8 cellular contexts compared by ENCODE assay signal in genomic region chr19:43624933-43625332, GRCh38. TPM values are rescaled to one million over a fixed set of nuclear protein-coding genes. Genes with fewer than 3 reads are reported as not detected.
DNase-seq lines count a peak whose midpoint lies in the region; ATAC-seq and TF ChIP-seq lines count a peak whose summit lies in the region.

No MANE protein-coding gene starts in this region.

- H3K18ac ChIP-seq in mesenchymal stem cell (ENCODE audit: low read depth in 1 of 2, low read length in 2 of 2), result no peak overlapping the region

- TF ChIP-seq POLR2A in stomach (IDR thresholded peaks at IDR 0.05), result no peak

- peaks cover 11% of the 10 kb centered on the region for H3K4me1 ChIP-seq in DND-41 (ENCODE audit: insufficient read depth, low read length)
- H3K4me1 ChIP-seq in mesenchymal stem cell (ENCODE audit: control insufficient read depth, insufficient read depth, low read depth, low read length), result peaks cover 6% of the 10 kb centered on the region
- peaks cover 0 to 21% (median 12%) of the 10 kb centered on the region in 4 donors for H3K4me1 ChIP-seq in stomach

- no peak for TF ChIP-seq EP300 in stomach (IDR thresholded peaks at IDR 0.05)

- H3K4ac ChIP-seq in mesenchymal stem cell (ENCODE audit: low read depth in 1 of 2, low read length in 2 of 2), result no peak overlapping the region

- no peak overlapping the region for H2BK12ac ChIP-seq in mesenchymal stem cell (ENCODE audit: low read length in 2 of 2)

- no peaks in the 10 kb centered on the region for H4K20me1 ChIP-seq in DND-41 (ENCODE audit: insufficient read depth, low read length)

- H3K27ac Mint-ChIP-seq in activated naive CD8-positive, alpha-beta T cell treated with anti-CD3 and anti-CD28 coated beads for 36 hours, result no peak overlapping the region

- peaks cover 22% of the 10 kb centered on the region for H3K4me1 Mint-ChIP-seq in activated naive CD8-positive, alpha-beta T cell treated with anti-CD3 and anti-CD28 coated beads for 36 hours

- no peak overlapping the region for H2AK5ac ChIP-seq in mesenchymal stem cell (ENCODE audit: low read length, severe bottlenecking)

- H3K4me3 Mint-ChIP-seq in activated naive CD8-positive, alpha-beta T cell treated with anti-CD3 and anti-CD28 coated beads for 36 hours, result no peak overlapping the region

- no peak overlapping the region for H3K27ac ChIP-seq in DND-41 (ENCODE audit: low read length)
- no peak overlapping the region for H3K27ac ChIP-seq in mesenchymal stem cell (ENCODE audit: low read length, poor library complexity, severe bottlenecking)
- H3K27ac ChIP-seq in stomach, result no peak overlapping the region

- H3K27me3 Mint-ChIP-seq in activated naive CD8-positive, alpha-beta T cell treated with anti-CD3 and anti-CD28 coated beads for 36 hours, result peaks cover 17% of the 10 kb centered on the region

- intact Hi-C loops in stomach (cut with DNase I; ENCODE audit: low total_unique reads), result no loop called here

- H2BK120ac ChIP-seq in mesenchymal stem cell (ENCODE audit: low read depth, low read length), result no peak overlapping the region

- H2BK15ac ChIP-seq in mesenchymal stem cell (ENCODE audit: low read depth, poor library complexity, severe bottlenecking), result no peak overlapping the region

- 0 out of 2 replicates have a peak, but pooled peaks cover 3% of the 10 kb centered on the region for H3K79me2 ChIP-seq in DND-41 (ENCODE audit: insufficient read depth, low read length)

- H3K79me1 ChIP-seq in mesenchymal stem cell (replicated peaks; ENCODE audit: low read length, poor library complexity, severe bottlenecking), result peaks cover 25% of the 10 kb centered on the region

- peak; percentile 53 for ATAC-seq in DND-41 (ENCODE audit: insufficient read depth, low read depth)
- ATAC-seq in GM18867 (IDR thresholded peaks at IDR 0.05; ENCODE audit: unreplicated experiment), result no peak

- H3K36me3 ChIP-seq in DND-41 (ENCODE audit: insufficient read depth, low read length) (no peaks in the 10 kb centered on the region), mesenchymal stem cell (ENCODE audit: control insufficient read depth in 1 of 2, insufficient read depth in 2 of 2, low read depth in 1 of 2, low read length in 2 of 2) (peaks cover 0 to 45% of the 10 kb centered on the region in 2 experiments), stomach (no peaks in the 10 kb centered on the region)

- H3K14ac ChIP-seq in mesenchymal stem cell (ENCODE audit: low read length in 2 of 2), result no peak overlapping the region

- H3K4me2 ChIP-seq in DND-41 (ENCODE audit: insufficient read depth, low read length), result no peak overlapping the region
- H3K4me2 ChIP-seq in mesenchymal stem cell (ENCODE audit: low read length, poor library complexity, severe bottlenecking), result no peak overlapping the region

- 20% methylated on average over 30 of the region's 30 CpGs for WGBS in mesenchymal stem cell
- 22 to 37% (median 33%) methylated on average over 15 to 30 of the region's 30 CpGs for WGBS in stomach, 5 donors

- H3K9ac ChIP-seq in DND-41 (ENCODE audit: low read depth, low read length), result no peak overlapping the region
- no peak overlapping the region for H3K9ac ChIP-seq in mesenchymal stem cell (ENCODE audit: low read length)

- no peaks in the 10 kb centered on the region for H3K27me3 ChIP-seq in DND-41 (ENCODE audit: insufficient read depth, low read length, poor library complexity)
- peaks cover 0 to 14% of the 10 kb centered on the region in 2 experiments for H3K27me3 ChIP-seq in mesenchymal stem cell (ENCODE audit: control insufficient read depth in 1 of 2, insufficient read depth in 1 of 2, low read length in 2 of 2)
- no peaks in the 10 kb centered on the region for H3K27me3 ChIP-seq in stomach

- peak; percentile 74 for DNase-seq in DND-41
- DNase-seq in T-helper 1 cell, result peak; percentile 75 to 86 (median 83)
- peak; percentile 84 for DNase-seq in activated naive CD8-positive, alpha-beta T cell treated with anti-CD3 and anti-CD28 coated beads for 36 hours
- DNase-seq in mesenchymal stem cell, result peak; percentile 37
- peak; percentile 70 for DNase-seq in stomach
- no peak for DNase-seq in H4 (ENCODE audit: low spot score)
- DNase-seq in NCI-H69 (lab: John Stamatoyannopoulos, UW), result no peak

- no peak overlapping the region for H4K91ac ChIP-seq in mesenchymal stem cell (ENCODE audit: low read length)

- H4K8ac ChIP-seq in mesenchymal stem cell (ENCODE audit: low read length), result peak overlapping the region; percentile 39

- H3K9me3 ChIP-seq in DND-41 (ENCODE audit: insufficient read depth, low read length, severe bottlenecking) (no peaks in the 10 kb centered on the region), mesenchymal stem cell (ENCODE audit: control insufficient read depth, low read length) (no peaks in the 10 kb centered on the region), stomach (no peaks in the 10 kb centered on the region)

- no peak overlapping the region for H2AFZ ChIP-seq in DND-41 (ENCODE audit: low read depth, low read length)
- no peak overlapping the region for H2AFZ ChIP-seq in mesenchymal stem cell (ENCODE audit: low read depth, low read length)

- no peak overlapping the region for H2BK5ac ChIP-seq in mesenchymal stem cell (ENCODE audit: low read depth, low read length, poor library complexity, severe bottlenecking)

- H3K23ac ChIP-seq in mesenchymal stem cell (ENCODE audit: low read length in 2 of 2), result no peak overlapping the region

- H3K4me3 ChIP-seq in DND-41 (ENCODE audit: low read depth in 1 of 2, low read length in 2 of 2) (no peak overlapping the region), mesenchymal stem cell (ENCODE audit: insufficient read depth in 1 of 2, low read depth in 1 of 2, low read length in 2 of 2) (no peak overlapping the region), stomach (no peak overlapping the region)

- no peaks in the 10 kb centered on the region for H3K9me3 Mint-ChIP-seq in activated naive CD8-positive, alpha-beta T cell treated with anti-CD3 and anti-CD28 coated beads for 36 hours

- peaks cover 3% of the 10 kb centered on the region for H3K36me3 Mint-ChIP-seq in activated naive CD8-positive, alpha-beta T cell treated with anti-CD3 and anti-CD28 coated beads for 36 hours

- TF ChIP-seq CTCF in DND-41 (IDR thresholded peaks at IDR 0.05; ENCODE audit: borderline replicate concordance, extremely low read depth, low read length, poor library complexity, severe bottlenecking) (peak; percentile 17), stomach (IDR thresholded peaks at IDR 0.05) (no peak)

RNA-seq across cellular contexts. Expression of gene ZNF428, which starts 5.5 kb away (rescaled TPM):
- total RNA-seq in activated naive CD8-positive, alpha-beta T cell treated with anti-CD3 and anti-CD28 coated beads for 36 hours, result 10 to 100 TPM; 16.8 to 19.7 TPM
- polyA plus RNA-seq in mesenchymal stem cell (2013, experiment 1 of 2), result 22.9 TPM
- 23.3 TPM for polyA plus RNA-seq in mesenchymal stem cell (2013, experiment 2 of 2)
- 10 to 100 TPM in 4 of 5 donors, 1 to 10 TPM in 1; 7.8 to 72.7 (median 11.2) TPM for total RNA-seq in stomach
- 10 to 100 TPM; 30.9 to 47.9 (median 42.8) TPM for polyA plus RNA-seq in stomach
- 20.4 and 34.2 TPM in 2 replicates for total RNA-seq in H4 (2014; rRNA removed; shearing (Covaris generic))

RNA-seq across cellular contexts. Expression of gene SRRM5, which starts 13.0 kb away (rescaled TPM):
- total RNA-seq in activated naive CD8-positive, alpha-beta T cell treated with anti-CD3 and anti-CD28 coated beads for 36 hours, result under 1 TPM; 0.54 to 0.60 TPM
- 0.12 TPM for polyA plus RNA-seq in mesenchymal stem cell (2013, experiment 1 of 2)
- 0.07 TPM for polyA plus RNA-seq in mesenchymal stem cell (2013, experiment 2 of 2)
- not detected for total RNA-seq in stomach
- under 1 TPM in 2 of 3 donors, not detected in 1; 0.45 to 0.50 TPM for polyA plus RNA-seq in stomach
- not detected in 2 replicates for total RNA-seq in H4 (2014; rRNA removed; shearing (Covaris generic))

RNA-seq across cellular contexts. Expression of gene CADM4, which starts 14.7 kb away (rescaled TPM):
- under 1 TPM; 0.26 to 0.29 TPM for total RNA-seq in activated naive CD8-positive, alpha-beta T cell treated with anti-CD3 and anti-CD28 coated beads for 36 hours
- 6.9 TPM for polyA plus RNA-seq in mesenchymal stem cell (2013, experiment 1 of 2)
- 6.5 TPM for polyA plus RNA-seq in mesenchymal stem cell (2013, experiment 2 of 2)
- total RNA-seq in stomach, result 1 to 10 TPM in 4 of 5 donors, not detected in 1; 4.9 to 8.6 (median 6.2) TPM
- polyA plus RNA-seq in stomach, result 10 to 100 TPM in 1 of 3 donors, 1 to 10 TPM in 2; 5.0 to 14.2 (median 8.9) TPM
- 2.2 and 5.4 TPM in 2 replicates for total RNA-seq in H4 (2014; rRNA removed; shearing (Covaris generic))

RNA-seq across cellular contexts. Expression of gene ZNF576, which starts 28.5 kb away (rescaled TPM):
- 10 to 100 TPM; 11.7 to 14.9 TPM for total RNA-seq in activated naive CD8-positive, alpha-beta T cell treated with anti-CD3 and anti-CD28 coated beads for 36 hours
- polyA plus RNA-seq in mesenchymal stem cell (2013, experiment 1 of 2), result 14.6 TPM
- 14.8 TPM for polyA plus RNA-seq in mesenchymal stem cell (2013, experiment 2 of 2)
- total RNA-seq in stomach, result 10 to 100 TPM in 3 of 5 donors, 1 to 10 TPM in 1, not detected in 1; 4.2 to 21.6 (median 15.9) TPM
- 10 to 100 TPM; 13.7 to 18.2 (median 14.9) TPM for polyA plus RNA-seq in stomach
- 12.5 and 17.7 TPM in 2 replicates for total RNA-seq in H4 (2014; rRNA removed; shearing (Covaris generic))

RNA-seq across cellular contexts. Expression of gene IRGQ, which starts 29.0 kb away (rescaled TPM):
- total RNA-seq in activated naive CD8-positive, alpha-beta T cell treated with anti-CD3 and anti-CD28 coated beads for 36 hours, result 10 to 100 TPM; 19.8 to 24.6 TPM
- polyA plus RNA-seq in mesenchymal stem cell (2013, experiment 1 of 2), result 8.9 TPM
- 8.8 TPM for polyA plus RNA-seq in mesenchymal stem cell (2013, experiment 2 of 2)
- 10 to 100 TPM in 4 of 5 donors, 1 to 10 TPM in 1; 5.3 to 57.1 (median 25.3) TPM for total RNA-seq in stomach
- 1 to 10 TPM; 2.0 to 4.9 (median 2.6) TPM for polyA plus RNA-seq in stomach
- 20.6 and 22.4 TPM in 2 replicates for total RNA-seq in H4 (2014; rRNA removed; shearing (Covaris generic))

Comparison
In these comparisons a context has a peak if more than half of its experiments do, and no peak if none do; other contexts are left out.
1. DNase-seq: peak in DND-41 (single experiment), T-helper 1 cell (5 of 5), activated naive CD8-positive, alpha-beta T cell treated with anti-CD3 and anti-CD28 coated beads for 36 hours (single experiment), mesenchymal stem cell (single experiment) and stomach (single experiment); none in H4 (single experiment) and NCI-H69 (single experiment).